Comparison of ENCODE assay signal across 8 cellular contexts in the genomic region with DNA sequence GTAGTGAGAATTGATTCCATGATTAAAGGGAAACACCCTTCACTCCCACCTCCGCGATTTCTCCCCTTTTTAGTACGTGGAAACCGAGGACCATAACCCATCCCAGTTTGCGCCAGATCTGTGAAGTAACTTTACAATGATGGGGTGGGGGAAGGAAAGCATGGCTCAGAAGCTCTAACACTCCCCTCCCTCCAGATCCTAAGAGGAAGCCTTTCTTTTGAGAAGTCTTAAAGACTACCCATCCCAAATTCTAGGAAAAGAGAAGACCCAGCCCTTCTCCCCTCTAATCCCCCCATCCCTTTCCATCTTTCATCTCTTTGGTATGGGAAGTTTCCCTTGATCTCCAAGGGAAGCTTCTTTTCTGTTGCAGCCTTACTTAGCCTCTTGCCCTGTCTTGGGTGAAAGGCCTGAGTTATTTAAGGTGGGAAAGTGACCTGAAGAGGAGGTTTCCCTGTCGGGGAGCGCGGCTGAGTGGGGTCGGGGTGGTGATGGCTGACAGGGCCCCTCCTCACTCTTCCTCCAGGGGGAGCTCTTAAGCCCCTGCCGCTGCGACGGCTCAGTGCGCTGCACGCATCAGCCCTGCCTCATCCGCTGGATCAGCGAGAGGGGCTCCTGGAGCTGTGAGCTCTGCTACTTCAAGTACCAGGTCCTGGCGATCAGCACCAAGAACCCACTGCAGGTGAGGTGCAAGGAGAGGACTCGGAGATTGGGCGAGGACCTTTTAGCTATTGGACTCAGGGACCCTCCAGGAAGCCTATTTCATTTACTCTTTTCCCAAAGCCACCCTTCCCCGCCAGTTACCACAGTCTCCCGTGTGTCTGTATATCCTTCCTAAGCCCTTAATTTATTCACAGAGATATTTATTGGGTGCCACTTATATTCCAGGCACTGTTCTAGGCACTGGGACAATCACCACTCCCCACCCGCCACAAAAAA. TPM values are rescaled to one million over a fixed set of nuclear protein-coding genes. Genes with fewer than 3 reads are reported as not detected.
DNase-seq lines count a peak whose midpoint lies in the region; ATAC-seq and TF ChIP-seq lines count a peak whose summit lies in the region.

No MANE protein-coding gene starts in this region.

- H3K4me3 ChIP-seq in adrenal gland: peak overlapping the region in 1 of 4 donors; percentile 92

- peak; percentile 22 for ATAC-seq in HG02870 (IDR thresholded peaks at IDR 0.05; ENCODE audit: unreplicated experiment)
- ATAC-seq in HG03196 (IDR thresholded peaks at IDR 0.05; ENCODE audit: unreplicated experiment): no peak

- peak in 4 of 6 experiments; percentile 22 to 46 (median 39) for TF ChIP-seq CTCF in adrenal gland (IDR thresholded peaks at IDR 0.05)

- DNase-seq in ELF-1 (ENCODE audit: low read depth, low spot score) (peak; percentile 78), T follicular helper cell (ENCODE audit: low read depth) (peak; percentile 58), adrenal gland (no peak), kidney tubule cell (ENCODE audit: low spot score) (peak; percentile 34), HPDE6-E6E7 (ENCODE audit: extremely low spot score) (no peak)
- peak; percentile 57 for DNase-seq in stimulated activated CD8-positive, alpha-beta memory T cell treated with anti-CD3 and anti-CD28 coated beads, Interleukin-4, amount 100 ng/mL, for 24 hours (ENCODE audit: low read depth)

- H3K9me3 ChIP-seq in adrenal gland (replicated peaks in 1 of 3): no peaks in the 10 kb centered on the region

- 61 to 65% (median 63%) methylated on average over 21 to 22 of the region's 22 CpGs for whole genome bisulfite sequencing in adrenal gland, 4 donors

- peaks cover 0 to 21% of the 10 kb centered on the region in 2 donors for H3K36me3 ChIP-seq in adrenal gland (replicated peaks in 1 of 2)

- H3K4me1 ChIP-seq in adrenal gland (replicated peaks in 1 of 2): peaks cover 0 to 21% of the 10 kb centered on the region in 2 donors

- no peaks in the 10 kb centered on the region for H3K27me3 ChIP-seq in adrenal gland

- H3K27ac ChIP-seq in adrenal gland: no peak overlapping the region

- intact Hi-C loops in adrenal gland (cut with DNase I): no loop called here

- TF ChIP-seq POLR2A in adrenal gland (IDR thresholded peaks at IDR 0.05): no peak

RNA-seq across cellular contexts. Expression of gene MARCHF9, which starts 1.8 kb away (rescaled TPM):
- total RNA-seq in adrenal gland: 10 to 100 TPM in 7 of 8 donors, 1 to 10 TPM in 1; 8.2 to 23.4 (median 16.6) TPM
- 10 to 100 TPM in 2 of 3 donors, 1 to 10 TPM in 1; 9.5 to 45.1 (median 44.0) TPM for polyA plus RNA-seq in adrenal gland

RNA-seq across cellular contexts. Expression of gene CDK4, which starts 4.6 kb away (rescaled TPM):
- total RNA-seq in adrenal gland: 100 to 1,000 TPM in 7 of 8 donors, 10 to 100 TPM in 1; 90.9 to 197 (median 143) TPM
- 10 to 100 TPM; 46.8 to 78.8 (median 66.1) TPM for polyA plus RNA-seq in adrenal gland

RNA-seq across cellular contexts. Expression of gene CYP27B1, which starts 10.2 kb away (rescaled TPM):
- 10 to 100 TPM in 1 of 8 donors, 1 to 10 TPM in 6, under 1 TPM in 1; 0.48 to 10.4 (median 3.1) TPM for total RNA-seq in adrenal gland
- polyA plus RNA-seq in adrenal gland: 1 to 10 TPM; 2.5 to 3.8 (median 3.5) TPM

RNA-seq across cellular contexts. Expression of gene TSPAN31, which starts 11.8 kb away (rescaled TPM):
- 100 to 1,000 TPM in 1 of 8 donors, 10 to 100 TPM in 7; 44.2 to 115 (median 61.6) TPM for total RNA-seq in adrenal gland
- 10 to 100 TPM; 25.3 to 50.7 (median 45.1) TPM for polyA plus RNA-seq in adrenal gland

RNA-seq across cellular contexts. Expression of gene METTL1, which starts 15.2 kb away (rescaled TPM):
- 10 to 100 TPM in 7 of 8 donors, 1 to 10 TPM in 1; 4.7 to 56.8 (median 18.9) TPM for total RNA-seq in adrenal gland
- polyA plus RNA-seq in adrenal gland: 10 to 100 TPM; 53.4 to 87.8 (median 62.6) TPM

Comparison
In these comparisons a context has a peak if more than half of its experiments do, and no peak if none do; other contexts are left out.
1. DNase-seq: peak in ELF-1 (single experiment), T follicular helper cell (single experiment), kidney tubule cell (single experiment) and stimulated activated CD8-positive, alpha-beta memory T cell treated with anti-CD3 and anti-CD28 coated beads, Interleukin-4, amount 100 ng/mL, for 24 hours (single experiment); none in adrenal gland (0 of 7) and HPDE6-E6E7 (single experiment).